9 cellular contexts compared by ENCODE assay signal in the genomic region with DNA sequence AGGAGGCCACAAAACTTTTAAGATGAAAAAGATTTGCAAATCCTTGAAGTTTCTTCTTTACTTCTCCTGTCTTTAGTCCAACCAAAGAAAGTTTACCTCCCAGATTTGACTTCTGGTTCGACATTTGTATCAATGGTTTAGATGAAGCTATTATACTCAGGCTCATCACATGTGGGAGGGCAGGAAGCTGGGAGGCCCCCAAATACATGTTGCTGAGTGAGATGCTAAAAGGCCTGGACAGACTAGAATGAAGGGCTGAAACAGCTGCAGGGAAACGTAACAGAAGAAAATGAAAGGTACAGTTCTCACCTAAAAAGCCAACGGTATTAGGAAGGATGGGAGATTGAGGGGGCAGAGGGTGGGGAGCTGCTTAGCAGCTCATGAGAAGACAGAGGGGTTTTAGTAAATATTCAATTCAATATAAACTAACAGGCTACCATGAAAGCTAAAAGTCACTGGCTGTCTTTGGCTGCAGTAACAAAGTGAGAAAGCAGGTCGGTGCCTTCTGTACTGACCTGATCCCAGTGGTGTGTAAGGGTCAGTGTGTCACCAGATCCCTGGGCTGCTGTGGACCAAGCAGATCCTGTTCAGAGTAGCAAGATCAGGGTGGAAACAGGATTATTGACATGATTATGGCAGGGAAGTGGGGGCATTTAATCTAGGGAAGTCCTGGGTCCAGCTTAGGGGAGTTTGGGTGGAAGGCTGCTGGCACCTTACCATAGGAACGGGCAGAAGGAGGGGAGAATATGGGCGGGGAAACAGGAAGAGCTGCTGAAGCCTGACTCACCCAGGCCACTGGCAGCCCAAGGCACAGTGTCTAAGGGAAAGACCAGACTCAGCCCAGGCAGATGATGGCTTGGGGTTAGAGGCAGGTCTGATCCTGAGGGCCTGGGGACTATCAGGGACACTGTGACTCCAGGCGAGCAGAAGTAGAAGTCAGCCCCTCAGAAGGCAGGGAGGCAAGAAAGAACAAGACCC.
DNase-seq lines count a peak whose midpoint lies in the region; ATAC-seq and TF ChIP-seq lines count a peak whose summit lies in the region.
"Had no signal": no experiment of that assay in that cellular context is flagged by ENCODE, and none has a peak within 500 bp of the region (broad histone marks: within the 10 kb centered on the region; RNA-seq: fewer than 3 reads in every experiment).

No MANE protein-coding gene starts in this region.

- H3K4me3 Mint-ChIP-seq in activated CD8-positive, alpha-beta T cell treated with anti-CD3 and anti-CD28 coated beads for 36 hours: no peak overlapping the region
- no peak overlapping the region for H3K4me3 Mint-ChIP-seq in Caco-2 (ENCODE audit: unreplicated experiment)

- peaks cover 2% of the 10 kb centered on the region for H3K27me3 Mint-ChIP-seq in activated CD8-positive, alpha-beta T cell treated with anti-CD3 and anti-CD28 coated beads for 36 hours
- H3K27me3 Mint-ChIP-seq in Caco-2 (ENCODE audit: insufficient read depth, unreplicated experiment): peaks cover 28% of the 10 kb centered on the region

- H3K4me1 Mint-ChIP-seq in activated CD8-positive, alpha-beta T cell treated with anti-CD3 and anti-CD28 coated beads for 36 hours (ENCODE audit: low read depth): peaks cover 18% of the 10 kb centered on the region
- H3K4me1 Mint-ChIP-seq in Caco-2 (ENCODE audit: low read depth, unreplicated experiment): peaks cover 8% of the 10 kb centered on the region

- H3K27me3 ChIP-seq in kidney epithelial cell (ENCODE audit: control insufficient read depth, insufficient read depth, low read length): peaks cover 32% of the 10 kb centered on the region
- H3K27me3 ChIP-seq in Caco-2 (replicated peaks; ENCODE audit: control insufficient read depth, insufficient read depth, low read length): no peaks in the 10 kb centered on the region; the same call in 1 of the 2 replicates

- ATAC-seq in activated CD8-positive, alpha-beta T cell treated with anti-CD3 and anti-CD28 coated beads for 36 hours: peak; percentile 76
- ATAC-seq in GM18909 (IDR thresholded peaks at IDR 0.05; ENCODE audit: poor library complexity, unreplicated experiment) (no peak), HG02678 (IDR thresholded peaks at IDR 0.05; ENCODE audit: unreplicated experiment) (no peak)

- TF ChIP-seq CTCF in activated CD8-positive, alpha-beta T cell treated with anti-CD3 and anti-CD28 coated beads for 36 hours (IDR thresholded peaks at IDR 0.05): no peak
- no peak for TF ChIP-seq CTCF in kidney epithelial cell (IDR thresholded peaks at IDR 0.05; ENCODE audit: insufficient read depth, low read length, poor library complexity, severe bottlenecking)
- no peak for TF ChIP-seq CTCF in Caco-2 (IDR thresholded peaks at IDR 0.05; ENCODE audit: insufficient read depth in 1 of 2, low read depth in 1 of 2, low read length in 1 of 2, severe bottlenecking in 1 of 2, unreplicated experiment in 1 of 2)

- H3K9me3 ChIP-seq in Caco-2: no peaks in the 10 kb centered on the region

- BruUV-seq in Caco-2 (replicated peaks; lab: Mats Ljungman, UMichigan): no TSS peak

- H3K4me3 ChIP-seq in kidney epithelial cell (ENCODE audit: low read depth, low read length) (no peak overlapping the region), Caco-2 (ENCODE audit: low read depth, low read length) (no peak overlapping the region)

- POLR2A ChIA-PET in activated CD8-positive, alpha-beta T cell treated with anti-CD3 and anti-CD28 coated beads for 36 hours (lab: Charles Lee): no interaction called here
- POLR2A ChIA-PET in Caco-2 (lab: Charles Lee): no interaction called here

- peak; percentile 11 for TF ChIP-seq POLR2A in GM18951 (IDR thresholded peaks at IDR 0.05; ENCODE audit: extremely low read depth, insufficient read depth, insufficient read length)

- peak; percentile 57 for DNase-seq in 8988T
- peak; percentile 37 for DNase-seq in activated CD8-positive, alpha-beta T cell treated with anti-CD3 and anti-CD28 coated beads for 36 hours
- peak; percentile 23 for DNase-seq in kidney epithelial cell (ENCODE audit: low read depth)
- no peak for DNase-seq in Caco-2
- DNase-seq in NCI-H2081 (lab: John Stamatoyannopoulos, UW): no peak
- DNase-seq: NCI-H1092 had no signal

- peak overlapping the region; percentile 80 for H3K27ac Mint-ChIP-seq in activated CD8-positive, alpha-beta T cell treated with anti-CD3 and anti-CD28 coated beads for 36 hours
- no peak overlapping the region for H3K27ac Mint-ChIP-seq in Caco-2 (ENCODE audit: unreplicated experiment)

- in situ Hi-C loops in GM18951 (cut with MboI; ENCODE audit: low sequenced_read_pairs, unreplicated experiment): no loop called here

- CTCF ChIA-PET in activated CD8-positive, alpha-beta T cell treated with anti-CD3 and anti-CD28 coated beads for 36 hours (lab: Charles Lee): interaction anchor here (0.7 to 1.7 kb wide), 7 partner anchors 9 to 274 kb away, joined by 3 to 5 read pairs (median 3); no protein-coding TSS in a partner anchor
- CTCF ChIA-PET in Caco-2 (lab: Charles Lee): no interaction called here

- no peaks in the 10 kb centered on the region for H3K36me3 Mint-ChIP-seq in activated CD8-positive, alpha-beta T cell treated with anti-CD3 and anti-CD28 coated beads for 36 hours (ENCODE audit: low read depth)
- no peaks in the 10 kb centered on the region for H3K36me3 Mint-ChIP-seq in Caco-2 (ENCODE audit: insufficient read depth, unreplicated experiment)

- H3K36me3 ChIP-seq in kidney epithelial cell (ENCODE audit: control insufficient read depth, insufficient read depth, low read length) (no peaks in the 10 kb centered on the region), Caco-2 (ENCODE audit: control insufficient read depth, insufficient read depth, low read length) (no peaks in the 10 kb centered on the region)

- intact Hi-C loops in activated CD8-positive, alpha-beta T cell treated with anti-CD3 and anti-CD28 coated beads for 36 hours (cut with micrococcal nuclease): no loop called here
- intact Hi-C loops in Caco-2 (cut with micrococcal nuclease; ENCODE audit: unreplicated experiment): no loop called here

- no peaks in the 10 kb centered on the region for H3K9me3 Mint-ChIP-seq in activated CD8-positive, alpha-beta T cell treated with anti-CD3 and anti-CD28 coated beads for 36 hours
- no peaks in the 10 kb centered on the region for H3K9me3 Mint-ChIP-seq in Caco-2 (ENCODE audit: unreplicated experiment)

- peaks cover 8% of the 10 kb centered on the region for H3K4me1 ChIP-seq in Caco-2

Comparison
In these comparisons a context has a peak if more than half of its experiments do, and no peak if none do; other contexts are left out.
1. DNase-seq: peak in 8988T (single experiment), activated CD8-positive, alpha-beta T cell treated with anti-CD3 and anti-CD28 coated beads for 36 hours (single experiment) and kidney epithelial cell (single experiment); none in Caco-2 (0 of 2) and NCI-H2081 (0 of 2).